ENCODE assay signal across 14 cellular contexts in genomic region chr1:83718338-83718737, GRCh38.
DNase-seq lines count a peak whose midpoint lies in the region; ATAC-seq lines count a peak whose summit lies in the region.
"Had no signal": no experiment of that assay in that cellular context is flagged by ENCODE, and none has a peak within 500 bp of the region (broad histone marks: within the 10 kb centered on the region; RNA-seq: fewer than 3 reads in every experiment).

No MANE protein-coding gene starts in this region.

- intact Hi-C loops in head of caudate nucleus (cut with DNase I): no loop called here

- ATAC-seq in GM18868 (IDR thresholded peaks at IDR 0.05; ENCODE audit: unreplicated experiment) (peak; percentile 96), HG02610 (IDR thresholded peaks at IDR 0.05; ENCODE audit: unreplicated experiment) (peak; percentile 81), HG03565 (IDR thresholded peaks at IDR 0.05; ENCODE audit: unreplicated experiment) (peak; percentile 68), GM19455 (IDR thresholded peaks at IDR 0.05; ENCODE audit: unreplicated experiment) (no peak), GM18909 (IDR thresholded peaks at IDR 0.05; ENCODE audit: poor library complexity, unreplicated experiment) (no peak), GM21526 (IDR thresholded peaks at IDR 0.05; ENCODE audit: low FRiP score, unreplicated experiment) (no peak)

- DNase-seq in head of caudate nucleus: no peak
- DNase-seq: DMS 273 treated with DMSO at 0.1 percent for 48 hours, HCEC 1CT, NCI-H1930, NCI-H2171 treated with DMSO at 0.1 percent for 48 hours, NCI-H510A treated with DMSO at 0.1 percent for 48 hours, OCI-M1, RPMI8226 had no signal

Comparison
In these comparisons a context has a peak if more than half of its experiments do, and no peak if none do; other contexts are left out.
1. ATAC-seq: peak in GM18868 (single experiment), HG02610 (single experiment) and HG03565 (single experiment); none in GM19455 (single experiment), GM18909 (single experiment) and GM21526 (single experiment).